1 cellular context compared by ENCODE assay signal in genomic region chr5:174327317-174327864, GRCh38.
TF ChIP-seq lines count a peak whose summit lies in the region.

No MANE protein-coding gene starts in this region.

TF ChIP-seq in HEK293, 187 proteins besides CTCF, POLR2A, EP300 and RAD21 (continued from another document):
- TF ChIP-seq ZNF518A (tag by site-specific recombination; conservative IDR thresholded peaks at IDR 0.05; ENCODE audit: low read depth) (no peak), ZNF544 (tag by site-specific recombination; IDR thresholded peaks at IDR 0.05) (no peak), ZNF133 (tag by site-specific recombination; IDR thresholded peaks at IDR 0.05) (no peak)
